14 cellular contexts compared by ENCODE assay signal in the genomic region with DNA sequence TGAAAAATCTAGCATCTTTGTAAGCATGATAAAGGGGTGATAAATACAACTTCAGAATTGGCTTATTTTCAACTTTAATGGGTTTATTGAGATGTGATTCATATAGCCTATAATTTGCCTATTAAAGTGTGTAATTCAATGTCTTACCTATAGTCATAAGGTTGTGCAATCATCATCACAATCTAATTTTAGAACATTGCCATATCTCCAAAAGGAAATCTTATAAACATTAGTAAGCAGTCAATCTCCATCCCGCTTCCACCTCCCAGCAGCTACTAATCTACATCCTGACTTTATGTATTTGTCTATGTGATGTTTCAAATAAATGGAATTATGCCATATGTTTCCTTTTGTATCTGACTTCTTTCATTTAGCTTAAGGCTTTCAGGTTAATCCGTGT.
DNase-seq lines count a peak whose midpoint lies in the region; ATAC-seq and TF ChIP-seq lines count a peak whose summit lies in the region.
"Had no signal": no experiment of that assay in that cellular context is flagged by ENCODE, and none has a peak within 500 bp of the region (broad histone marks: within the 10 kb centered on the region; RNA-seq: fewer than 3 reads in every experiment).

No MANE protein-coding gene starts in this region.

- H3K36me3 ChIP-seq in RWPE2 (ENCODE audit: low read depth), result no peaks in the 10 kb centered on the region
- no peaks in the 10 kb centered on the region for H3K36me3 ChIP-seq in neuronal stem cell (replicated peaks in 1 of 2; ENCODE audit: control insufficient read depth in 2 of 2, insufficient read depth in 2 of 2, low read length in 2 of 2)
- H3K36me3 ChIP-seq: BLaER1 had no signal

- H3K14ac ChIP-seq in neuronal stem cell (ENCODE audit: low read length), result no peak overlapping the region

- H3K79me1 ChIP-seq in neuronal stem cell (ENCODE audit: low read depth, low read length), result no peaks in the 10 kb centered on the region

- H2AK5ac ChIP-seq in neuronal stem cell (ENCODE audit: low read depth, low read length), result no peak overlapping the region

- H3K4me2 ChIP-seq in neuronal stem cell (ENCODE audit: insufficient read depth, low read length, poor library complexity, severe bottlenecking), result no peak overlapping the region
- H3K4me2 ChIP-seq: BLaER1 had no signal

- H4K8ac ChIP-seq in neuronal stem cell (ENCODE audit: low read depth, low read length), result no peak overlapping the region

- no peak overlapping the region for H3K27ac ChIP-seq in RWPE2 (ENCODE audit: poor library complexity, severe bottlenecking)
- no peak overlapping the region for H3K27ac ChIP-seq in neuronal stem cell (replicated peaks; ENCODE audit: low read length)
- H3K27ac ChIP-seq: BLaER1 had no signal

- H3K9me3 ChIP-seq in RWPE2 (ENCODE audit: severe bottlenecking) (no peaks in the 10 kb centered on the region), neuronal stem cell (replicated peaks in 1 of 2; ENCODE audit: control insufficient read depth in 2 of 2, insufficient read depth in 1 of 2, low read depth in 1 of 2, low read length in 2 of 2) (peaks cover 0 to 6% of the 10 kb centered on the region in 2 donors)
- H3K9me3 ChIP-seq: BLaER1 had no signal

- peaks cover 13% of the 10 kb centered on the region for H3K4me1 ChIP-seq in RWPE2 (ENCODE audit: insufficient read depth, poor library complexity, severe bottlenecking)
- H3K4me1 ChIP-seq in neuronal stem cell (ENCODE audit: control insufficient read depth in 2 of 2, insufficient read depth in 1 of 2, low read depth in 1 of 2, low read length in 2 of 2), result peaks cover 0 to 6% of the 10 kb centered on the region in 2 donors

- peak; percentile 48 for DNase-seq in SHP77 treated with DMSO at 0.1 percent for 48 hours (lab: John Stamatoyannopoulos, UW)
- no peak for DNase-seq in SHP77 (lab: John Stamatoyannopoulos, UW)
- DNase-seq in NCI-H146 (lab: John Stamatoyannopoulos, UW), result peak; percentile 8
- DNase-seq in RWPE2 (ENCODE audit: low spot score), result no peak
- DNase-seq in glomerular endothelial cell (ENCODE audit: extremely low read depth, low read depth, low spot score), result peak; percentile 16
- DNase-seq in medulla oblongata (ENCODE audit: extremely low spot score), result no peak
- no peak for DNase-seq in ACHN
- no peak for DNase-seq in neuronal stem cell (ENCODE audit: low spot score)
- DNase-seq: CD8-positive, alpha-beta memory T cell; H7; Right ventricle myocardium superior had no signal

- WGBS in neuronal stem cell (ENCODE audit: extremely low coverage in 2 of 2, insufficient read length in 2 of 2, insufficient replicate concordance in 1 of 2), 2 donors, result no CpG with 5 or more reads among the region's 2 CpGs

- H2BK120ac ChIP-seq in neuronal stem cell (ENCODE audit: low read depth, low read length), result no peak overlapping the region

- in situ Hi-C loops in ACHN (cut with HindIII; ENCODE audit: low pct_ligation_motif_present, low pct_unique_long_range_greater_than_20kb, low sequenced_read_pairs), result no loop called here

- H3K27me3 ChIP-seq in RWPE2 (ENCODE audit: insufficient read depth, poor library complexity, severe bottlenecking) (no peaks in the 10 kb centered on the region), neuronal stem cell (ENCODE audit: control insufficient read depth in 3 of 3, insufficient read depth in 3 of 3, low read depth in 1 of 3, low read length in 3 of 3) (no peaks in the 10 kb centered on the region)
- H3K27me3 ChIP-seq: BLaER1 had no signal

- H3K9ac ChIP-seq in neuronal stem cell (ENCODE audit: low read depth, low read length, poor library complexity), result no peak overlapping the region
- H3K9ac ChIP-seq: BLaER1 had no signal

- TF ChIP-seq CTCF in RWPE2 (IDR thresholded peaks at IDR 0.05; ENCODE audit: poor library complexity, severe bottlenecking), result no peak

- H2BK12ac ChIP-seq in neuronal stem cell (ENCODE audit: low read length), result no peak overlapping the region

- no peak overlapping the region for H3K18ac ChIP-seq in neuronal stem cell (ENCODE audit: low read length)

- no peak overlapping the region for H3K4ac ChIP-seq in neuronal stem cell (ENCODE audit: low read length)

- H3K4me3 ChIP-seq in RWPE2 (ENCODE audit: severe bottlenecking) (no peak overlapping the region), neuronal stem cell (ENCODE audit: low read length in 2 of 2) (no peak overlapping the region)
- H3K4me3 ChIP-seq: BLaER1, K562 had no signal

- no peak overlapping the region for H4K91ac ChIP-seq in neuronal stem cell (ENCODE audit: low read depth, low read length, poor library complexity)

- no peak overlapping the region for H2BK15ac ChIP-seq in neuronal stem cell (ENCODE audit: low read length)

- H2AFZ ChIP-seq in neuronal stem cell (ENCODE audit: low read length), result no peak overlapping the region

- H2BK5ac ChIP-seq in neuronal stem cell (ENCODE audit: low read length), result no peak overlapping the region

- peak; percentile 50 for ATAC-seq in RWPE2 (ENCODE audit: low read depth)
- ATAC-seq: K562, Panc1 had no signal

- no peak overlapping the region for H3K23ac ChIP-seq in neuronal stem cell (ENCODE audit: low read depth, low read length, poor library complexity)

Comparison
In these comparisons a context has a peak if more than half of its experiments do, and no peak if none do; other contexts are left out.
1. DNase-seq: peak in SHP77 treated with DMSO at 0.1 percent for 48 hours (single experiment), NCI-H146 (single experiment) and glomerular endothelial cell (single experiment); none in SHP77 (0 of 2), RWPE2 (single experiment), medulla oblongata (single experiment), ACHN (single experiment) and neuronal stem cell (single experiment).